30 cellular contexts compared by ENCODE assay signal in the genomic region with DNA sequence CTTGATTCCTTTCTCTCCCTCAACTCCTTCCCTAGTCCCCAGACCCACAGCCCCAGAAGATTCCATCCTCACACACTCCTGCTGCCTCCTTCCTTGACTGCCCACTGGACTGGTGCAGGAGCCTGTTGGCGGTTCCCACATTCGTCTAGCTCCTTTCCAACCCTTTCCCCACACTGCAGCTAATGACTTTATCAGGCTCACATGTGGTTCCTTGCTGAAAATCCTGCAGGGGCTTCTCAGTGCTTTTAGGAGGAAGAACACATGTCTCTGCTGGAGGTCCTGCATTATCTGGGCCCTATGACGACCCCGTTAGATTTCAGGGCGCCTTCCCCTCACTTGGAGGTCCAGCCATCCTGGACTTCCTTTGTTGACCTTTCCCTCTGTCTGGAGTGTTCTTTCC. TPM values are rescaled to one million over a fixed set of nuclear protein-coding genes. Genes with fewer than 3 reads are reported as not detected.
"Had no signal": no experiment of that assay in that cellular context is flagged by ENCODE, and none has a peak within 500 bp of the region (broad histone marks: within the 10 kb centered on the region; RNA-seq: fewer than 3 reads in every experiment).

No MANE protein-coding gene starts in this region.

- H3K36me3 Mint-ChIP-seq: activated naive CD8-positive, alpha-beta T cell treated with anti-CD3 and anti-CD28 coated beads for 36 hours; brain; immature natural killer cell; naive thymus-derived CD8-positive, alpha-beta T cell; stimulated activated naive B cell treated with anti-CD40 and anti-IgM and Interleukin-4, amounts not matched to agents 10 μg/mL and 1 μg/mL and 100 μg/mL, for 72 hours had no signal

- H3K4me1 Mint-ChIP-seq: activated naive CD8-positive, alpha-beta T cell treated with anti-CD3 and anti-CD28 coated beads for 36 hours; immature natural killer cell had no signal

- DNase-seq: activated CD4-positive, alpha-beta T cell treated with anti-CD3 and anti-CD28 coated beads for 48 hours; activated CD4-positive, alpha-beta T cell treated with anti-CD3 and anti-CD28 coated beads, Interleukin-2, amount 50 U/mL, for 48 hours; activated CD8-positive, alpha-beta memory T cell treated with anti-CD3 and anti-CD28 coated beads for 24 hours; activated effector memory CD4-positive, alpha-beta T cell treated with Interleukin-2 at 50 U/mL for 16 hours; activated naive CD4-positive, alpha-beta T cell treated with Interleukin-2 at 50 U/mL for 16 hours; activated naive CD8-positive, alpha-beta T cell treated with anti-CD3 and anti-CD28 coated beads for 36 hours; adrenal gland; cortex of kidney; effector memory CD8-positive, alpha-beta T cell; hypothalamus; immature natural killer cell; kidney; naive thymus-derived CD8-positive, alpha-beta T cell; pancreas; psoas muscle; stimulated activated CD4-positive, alpha-beta T cell treated with anti-CD3 and anti-CD28 coated beads, Interleukin-1b, Interleukin-23, amount 100 ng/mL, for 48 hours; stimulated activated naive B cell treated with anti-CD40 and anti-IgM and Interleukin-4, amounts not matched to agents 10 μg/mL and 1 μg/mL and 100 μg/mL, for 72 hours; stomach; T-helper 9 cell; thyroid gland had no signal

- H3K36me3 ChIP-seq: adrenal gland, neutrophil, pancreas, right atrium auricular region, stomach, thyroid gland had no signal

- H3K4me3 ChIP-seq: adrenal gland, pancreas, psoas muscle, right atrium auricular region, smooth muscle cell, stomach, thyroid gland had no signal

- H3K9me3 Mint-ChIP-seq: activated naive CD8-positive, alpha-beta T cell treated with anti-CD3 and anti-CD28 coated beads for 36 hours; effector memory CD8-positive, alpha-beta T cell; immature natural killer cell; naive thymus-derived CD8-positive, alpha-beta T cell; stimulated activated naive B cell treated with anti-CD40 and anti-IgM and Interleukin-4, amounts not matched to agents 10 μg/mL and 1 μg/mL and 100 μg/mL, for 72 hours; T-helper 1 cell treated with Interleukin-12 subunit alpha and Interleukin-12 subunit beta and Interleukin-4 antibody, amounts not matched to agents 30 μg/mL and 1 μg/mL, for 36 hours had no signal

- H3K27ac Mint-ChIP-seq: activated naive CD8-positive, alpha-beta T cell treated with anti-CD3 and anti-CD28 coated beads for 36 hours; effector memory CD8-positive, alpha-beta T cell; immature natural killer cell; stimulated activated naive B cell treated with anti-CD40 and anti-IgM and Interleukin-4, amounts not matched to agents 10 μg/mL and 1 μg/mL and 100 μg/mL, for 72 hours; T-helper 1 cell treated with Interleukin-12 subunit alpha and Interleukin-12 subunit beta and Interleukin-4 antibody, amounts not matched to agents 30 μg/mL and 1 μg/mL, for 36 hours had no signal

- H3K4me3 Mint-ChIP-seq: activated naive CD8-positive, alpha-beta T cell treated with anti-CD3 and anti-CD28 coated beads for 36 hours; brain; effector memory CD8-positive, alpha-beta T cell; immature natural killer cell; naive thymus-derived CD8-positive, alpha-beta T cell; stimulated activated naive B cell treated with anti-CD40 and anti-IgM and Interleukin-4, amounts not matched to agents 10 μg/mL and 1 μg/mL and 100 μg/mL, for 72 hours; T-helper 1 cell treated with Interleukin-12 subunit alpha and Interleukin-12 subunit beta and Interleukin-4 antibody, amounts not matched to agents 30 μg/mL and 1 μg/mL, for 36 hours had no signal

- FAIRE-seq: endothelial cell of umbilical vein, kidney, pancreas, TTC549 had no signal

- H3K27ac ChIP-seq: adrenal gland, neutrophil, psoas muscle, right atrium auricular region, stomach, thyroid gland had no signal

- H3K27me3 ChIP-seq: pancreas, right atrium auricular region, thyroid gland had no signal

- ATAC-seq: effector memory CD8-positive, alpha-beta T cell; naive thymus-derived CD8-positive, alpha-beta T cell; pancreas; psoas muscle; stimulated activated naive B cell treated with anti-CD40 and anti-IgM and Interleukin-4, amounts not matched to agents 10 μg/mL and 1 μg/mL and 100 μg/mL, for 72 hours had no signal

- H3K9me3 ChIP-seq: adrenal gland, neutrophil, pancreas, psoas muscle, right atrium auricular region, stomach, thyroid gland had no signal

RNA-seq across cellular contexts. Expression of a gene that starts 50.2 kb away (rescaled TPM):
- total RNA-seq: activated naive CD8-positive, alpha-beta T cell treated with anti-CD3 and anti-CD28 coated beads for 36 hours; adrenal gland; cerebellum; endothelial cell of umbilical vein; fibroblast of lung; fibroblast of villous mesenchyme; naive thymus-derived CD8-positive, alpha-beta T cell; psoas muscle; smooth muscle cell; thyroid gland had no signal
- polyA plus RNA-seq: endothelial cell of umbilical vein; fibroblast of lung; immature natural killer cell; naive thymus-derived CD8-positive, alpha-beta T cell; smooth muscle cell had no signal
